ENCODE assay signal across 13 cellular contexts in the genomic region with DNA sequence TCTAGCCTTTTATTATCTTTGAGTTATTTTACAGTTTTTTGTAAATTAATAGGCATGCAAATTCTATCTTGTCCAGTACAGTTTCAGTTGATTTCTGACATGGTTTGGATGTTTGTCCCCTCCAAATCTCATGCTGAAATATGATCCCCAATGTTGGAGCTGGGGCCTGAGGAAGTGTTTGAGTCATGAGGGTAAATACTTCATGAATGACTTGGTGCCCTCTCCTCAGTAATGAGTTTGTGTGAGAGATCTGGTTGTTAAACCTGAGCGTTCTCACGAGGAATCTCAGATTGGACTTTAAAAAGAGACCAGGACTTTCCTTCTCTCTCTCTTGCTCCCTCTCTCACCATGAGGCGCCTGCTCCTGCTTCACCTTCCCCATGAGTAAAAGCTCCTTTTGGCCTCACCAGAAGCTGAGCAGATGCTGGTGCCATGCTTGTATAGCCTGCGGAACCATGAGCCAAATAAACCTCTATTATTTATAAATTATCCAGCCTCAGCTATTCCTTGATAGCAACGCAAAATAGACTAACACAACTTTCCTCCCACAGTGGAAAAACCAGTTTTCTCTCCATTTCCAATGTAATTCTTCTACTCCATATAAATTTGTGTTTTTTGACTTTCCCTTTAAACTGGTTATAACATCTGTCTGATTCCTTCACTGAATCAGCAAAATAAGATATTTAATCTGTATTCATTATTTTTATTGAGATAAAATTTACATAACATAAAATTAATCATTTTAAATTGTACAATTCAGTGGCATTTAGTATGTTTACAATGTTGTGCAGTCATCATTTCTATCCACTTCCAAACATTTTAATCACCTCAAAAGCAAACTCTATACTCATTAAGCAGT.
DNase-seq lines count a peak whose midpoint lies in the region; ATAC-seq and TF ChIP-seq lines count a peak whose summit lies in the region.
"Had no signal": no experiment of that assay in that cellular context is flagged by ENCODE, and none has a peak within 500 bp of the region (broad histone marks: within the 10 kb centered on the region; RNA-seq: fewer than 3 reads in every experiment).

No MANE protein-coding gene starts in this region.

- intact Hi-C loops in MCF 10A (cut with micrococcal nuclease) (no loop called here), breast epithelium (cut with DNase I; ENCODE audit: low total_unique reads) (no loop called here)

- H3K4me3 ChIP-seq in breast epithelium (no peak overlapping the region), WI38 (ENCODE audit: low read depth, low read length) (peak overlapping the region; percentile 41), foreskin fibroblast (ENCODE audit: low read depth in 1 of 2, low read length in 2 of 2) (no peak overlapping the region)
- H3K4me3 ChIP-seq: gastroesophageal sphincter had no signal

- H3K9me3 ChIP-seq in breast epithelium = no peaks in the 10 kb centered on the region

- DNase-seq in MCF 10A (ENCODE audit: unreplicated experiment) = peak; percentile 64
- DNase-seq in breast epithelium (ENCODE audit: low spot score in 2 of 2) = no peak
- peak; percentile 90 to 93 for DNase-seq in foreskin fibroblast
- no peak for DNase-seq in HuH-7 (ENCODE audit: low spot score)
- DNase-seq in H4 (ENCODE audit: low spot score) = no peak
- DNase-seq in SHP77 treated with DMSO at 0.1 percent for 48 hours (lab: John Stamatoyannopoulos, UW) = no peak
- DNase-seq: activated T-cell treated with anti-CD3 and anti-CD28 coated beads, Interleukin-2, amount 50 U/mL, for 24 hours; NCI-H2029 treated with DMSO at 0.1 percent for 48 hours; stimulated activated CD4-positive, alpha-beta T cell treated with anti-CD3 and anti-CD28 coated beads, Interleukin-4, amount 100 ng/mL, for 4 hours had no signal

- TF ChIP-seq CTCF in MCF 10A (IDR thresholded peaks at IDR 0.05; ENCODE audit: unreplicated experiment) (no peak), breast epithelium (IDR thresholded peaks at IDR 0.05) (no peak), WI38 (IDR thresholded peaks at IDR 0.05; ENCODE audit: low read depth, low read length) (no peak), foreskin fibroblast (IDR thresholded peaks at IDR 0.05; ENCODE audit: low read depth, low read length) (no peak)

- BruUV-seq in MCF 10A (replicated peaks; lab: Mats Ljungman, UMichigan) = no TSS peak

- H3K9me3 Mint-ChIP-seq in MCF 10A (ENCODE audit: unreplicated experiment) = peaks cover 8% of the 10 kb centered on the region
- H3K9me3 Mint-ChIP-seq: activated T-cell treated with anti-CD3 and anti-CD28 coated beads, Interleukin-2, amount 50 U/mL, for 24 hours; central memory CD8-positive, alpha-beta T cell had no signal

- H3K36me3 ChIP-seq in breast epithelium = no peaks in the 10 kb centered on the region
- H3K36me3 ChIP-seq: gastroesophageal sphincter had no signal

- H3K36me3 Mint-ChIP-seq in MCF 10A (ENCODE audit: insufficient read depth, unreplicated experiment) = no peaks in the 10 kb centered on the region

- POLR2A ChIA-PET in MCF 10A (lab: Yijun Ruan, JAX) = interaction anchor here (0.6 kb wide), 2 partner anchors 22 to 337 kb away, joined by 3 read pairs; a partner anchor contains a TSS

- TF ChIP-seq POLR2A in breast epithelium (IDR thresholded peaks at IDR 0.05) = no peak

- H3K4me1 ChIP-seq in breast epithelium = no peaks in the 10 kb centered on the region
- H3K4me1 ChIP-seq: gastroesophageal sphincter had no signal

- no peaks in the 10 kb centered on the region for H3K27me3 ChIP-seq in breast epithelium

- H3K27ac Mint-ChIP-seq in MCF 10A (ENCODE audit: low read depth, unreplicated experiment) = no peak overlapping the region
- H3K27ac Mint-ChIP-seq: activated T-cell treated with anti-CD3 and anti-CD28 coated beads, Interleukin-2, amount 50 U/mL, for 24 hours had no signal

- peaks cover 13% of the 10 kb centered on the region for H3K4me1 Mint-ChIP-seq in MCF 10A (ENCODE audit: insufficient read depth, unreplicated experiment)
- H3K4me1 Mint-ChIP-seq: central memory CD8-positive, alpha-beta T cell had no signal

- CTCF ChIA-PET in MCF 10A (lab: Yijun Ruan, JAX) = interaction anchor here (0.6 to 0.9 kb wide), 3 partner anchors 12 to 695 kb away, joined by 3 read pairs; no protein-coding TSS in a partner anchor

- H3K27me3 Mint-ChIP-seq in MCF 10A (ENCODE audit: insufficient read depth, unreplicated experiment) = no peaks in the 10 kb centered on the region
- H3K27me3 Mint-ChIP-seq: activated T-cell treated with anti-CD3 and anti-CD28 coated beads, Interleukin-2, amount 50 U/mL, for 24 hours; central memory CD8-positive, alpha-beta T cell had no signal

- no peak overlapping the region for H3K27ac ChIP-seq in breast epithelium
- H3K27ac ChIP-seq: gastroesophageal sphincter had no signal

- ATAC-seq in HG03039 (IDR thresholded peaks at IDR 0.05; ENCODE audit: unreplicated experiment) = no peak
- ATAC-seq: gastroesophageal sphincter had no signal

- H3K4me3 Mint-ChIP-seq in MCF 10A (ENCODE audit: unreplicated experiment) = no peak overlapping the region
- H3K4me3 Mint-ChIP-seq: activated T-cell treated with anti-CD3 and anti-CD28 coated beads, Interleukin-2, amount 50 U/mL, for 24 hours; central memory CD8-positive, alpha-beta T cell had no signal

Comparison
In these comparisons a context has a peak if more than half of its experiments do, and no peak if none do; other contexts are left out.
1. DNase-seq: peak in MCF 10A (single experiment) and foreskin fibroblast (2 of 2); none in breast epithelium (0 of 2), HuH-7 (single experiment), H4 (single experiment) and SHP77 treated with DMSO at 0.1 percent for 48 hours (single experiment).